In the genomic region with DNA sequence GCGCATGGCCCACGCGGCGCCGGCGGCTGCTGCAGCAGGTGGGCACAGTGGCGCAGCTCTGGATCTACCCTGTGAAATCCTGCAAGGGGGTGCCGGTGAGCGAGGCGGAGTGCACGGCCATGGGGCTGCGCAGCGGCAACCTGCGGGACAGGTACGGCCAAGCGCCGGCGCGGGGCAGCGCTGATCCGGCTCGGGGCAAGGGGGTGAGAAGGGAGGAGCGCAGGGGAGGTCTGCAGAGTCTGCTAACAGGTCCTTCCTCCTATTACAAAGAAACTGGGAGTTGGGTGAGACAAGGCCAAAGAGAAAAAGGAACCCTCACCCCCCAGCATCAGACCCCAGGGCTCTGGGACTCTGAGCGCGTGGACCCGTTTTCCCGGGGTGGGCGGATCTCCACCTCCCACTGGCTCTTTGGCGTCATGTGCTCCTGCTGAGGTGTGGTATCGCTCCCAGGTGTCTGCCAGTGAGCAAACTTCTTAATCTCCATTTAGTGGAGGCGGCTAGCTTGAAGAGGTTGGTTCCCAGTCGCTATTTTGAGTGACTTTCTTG, we compare ENCODE assay signal across 8 cellular contexts. TPM values are rescaled to one million over a fixed set of nuclear protein-coding genes. Genes with fewer than 3 reads are reported as not detected.
DNase-seq lines count a peak whose midpoint lies in the region; ATAC-seq and TF ChIP-seq lines count a peak whose summit lies in the region.

No MANE protein-coding gene starts in this region.

- peak overlapping the region; percentile 50 for H3K4me3 ChIP-seq in fibroblast of mammary gland (ENCODE audit: control insufficient read depth, low read depth, low read length)
- peak overlapping the region; percentile 54 for H3K4me3 ChIP-seq in neuron (ENCODE audit: low read length)

- no peaks in the 10 kb centered on the region for H3K27me3 ChIP-seq in neuron (ENCODE audit: insufficient read depth, low read length)

- peak overlapping the region; percentile 95 for H2AFZ ChIP-seq in neuron (ENCODE audit: low read depth, low read length)

- DNase-seq in NCI-H1694 treated with DMSO at 0.1 percent for 48 hours (lab: John Stamatoyannopoulos, UW), result peak; percentile 28
- DNase-seq in NCI-H1694 (lab: John Stamatoyannopoulos, UW), result no peak
- peak; percentile 22 to 31 for DNase-seq in NOMO-1 (lab: John Stamatoyannopoulos, UW; ENCODE audit: unreplicated experiment in 2 of 2)
- no peak for DNase-seq in fibroblast of mammary gland (ENCODE audit: low read depth)
- no peak for DNase-seq in KG1 (lab: John Stamatoyannopoulos, UW)
- DNase-seq in H4 (ENCODE audit: low spot score), result no peak

- H3K4me1 ChIP-seq in neuron (ENCODE audit: insufficient read depth, low read length), result no peaks in the 10 kb centered on the region

- ATAC-seq in HG03097 (IDR thresholded peaks at IDR 0.05; ENCODE audit: low FRiP score, unreplicated experiment), result peak; percentile 28

- H3K9me3 ChIP-seq in neuron (ENCODE audit: low read length), result no peaks in the 10 kb centered on the region

- no peak for TF ChIP-seq CTCF in fibroblast of mammary gland (conservative IDR thresholded peaks at IDR 0.05; ENCODE audit: control insufficient read depth, insufficient read depth, low read depth, low read length)

- no peaks in the 10 kb centered on the region for H3K36me3 ChIP-seq in neuron (ENCODE audit: insufficient read depth, low read length)

RNA-seq across cellular contexts. Expression of a gene that starts 0.4 kb away (rescaled TPM):
- total RNA-seq in H4 (2014; rRNA removed; shearing (Covaris generic)), result 0.08 and 1.6 TPM in 2 replicates

RNA-seq across cellular contexts. Expression of a gene that starts 39.0 kb away (rescaled TPM):
- 0.41 TPM in 1 of 2 replicates, not detected in the other for total RNA-seq in H4 (2014; rRNA removed; shearing (Covaris generic))

Comparison
In these comparisons a context has a peak if more than half of its experiments do, and no peak if none do; other contexts are left out.
1. DNase-seq: peak in NCI-H1694 treated with DMSO at 0.1 percent for 48 hours (single experiment) and NOMO-1 (2 of 2); none in NCI-H1694 (single experiment), fibroblast of mammary gland (single experiment), KG1 (single experiment) and H4 (single experiment).